Comparison of ENCODE assay signal across 8 cellular contexts in genomic region chr6:50815436-50816114, GRCh38. TPM values are rescaled to one million over a fixed set of nuclear protein-coding genes. Genes with fewer than 3 reads are reported as not detected.
DNase-seq lines count a peak whose midpoint lies in the region; ATAC-seq and TF ChIP-seq lines count a peak whose summit lies in the region.

No MANE protein-coding gene starts in this region.

- peaks cover 0 to 4% (median 2%) of the 10 kb centered on the region in 7 donors for H3K9me3 Mint-ChIP-seq in CD14-positive monocyte
- H3K9me3 Mint-ChIP-seq in T-cell = no peaks in the 10 kb centered on the region
- H3K9me3 Mint-ChIP-seq in stimulated activated effector memory CD8-positive, alpha-beta T cell treated with anti-CD3 and anti-CD28 coated beads, Interleukin-12 subunit alpha, Interleukin-12 subunit beta, amount 100 ng/mL, for 72 hours = no peaks in the 10 kb centered on the region

- no peak for TF ChIP-seq CTCF in CD14-positive monocyte (IDR thresholded peaks at IDR 0.05)
- peak in 1 of 4 experiments; percentile 13 for TF ChIP-seq CTCF in gastroesophageal sphincter (IDR thresholded peaks at IDR 0.05)

- no peak overlapping the region for H3K27ac Mint-ChIP-seq in CD14-positive monocyte
- H3K27ac Mint-ChIP-seq in T-cell = no peak overlapping the region
- no peak overlapping the region for H3K27ac Mint-ChIP-seq in stimulated activated effector memory CD8-positive, alpha-beta T cell treated with anti-CD3 and anti-CD28 coated beads, Interleukin-12 subunit alpha, Interleukin-12 subunit beta, amount 100 ng/mL, for 72 hours

- POLR2A ChIA-PET in T-cell (lab: Charles Lee) = no interaction called here

- peak overlapping the region; percentile 35 to 40 for H3K4me3 ChIP-seq in gastroesophageal sphincter

- H3K9me3 ChIP-seq in gastroesophageal sphincter = no peaks in the 10 kb centered on the region

- H3K27me3 ChIP-seq in gastroesophageal sphincter = peaks cover 91% of the 10 kb centered on the region

- 4 to 8% methylated on average over 16 of the region's 16 CpGs for WGBS in gastroesophageal sphincter (ENCODE audit: low coverage in 1 of 2), 2 donors

- H3K4me1 Mint-ChIP-seq in CD14-positive monocyte (peaks cover 19% of the 10 kb centered on the region), T-cell (peaks cover 7 to 20% (median 17%) of the 10 kb centered on the region in 3 donors)
- peaks cover 21% of the 10 kb centered on the region for H3K4me1 Mint-ChIP-seq in stimulated activated effector memory CD8-positive, alpha-beta T cell treated with anti-CD3 and anti-CD28 coated beads, Interleukin-12 subunit alpha, Interleukin-12 subunit beta, amount 100 ng/mL, for 72 hours

- no peaks in the 10 kb centered on the region for H3K36me3 ChIP-seq in gastroesophageal sphincter

- DNase-seq in CD14-positive monocyte (ENCODE audit: low spot score) (no peak), T-cell (no peak), ureter (ENCODE audit: low spot score) (no peak)
- DNase-seq in stimulated activated effector memory CD8-positive, alpha-beta T cell treated with anti-CD3 and anti-CD28 coated beads, Interleukin-12 subunit alpha, Interleukin-12 subunit beta, amount 100 ng/mL, for 72 hours (ENCODE audit: low spot score in 2 of 2) = no peak
- no peak for DNase-seq in activated CD4-positive, alpha-beta T cell treated with anti-CD3 and anti-CD28 coated beads for 1 hour

- TF ChIP-seq POLR2A in gastroesophageal sphincter (IDR thresholded peaks at IDR 0.05) = no peak

- peaks cover 0 to 15% (median 10%) of the 10 kb centered on the region in 3 donors for H3K4me1 ChIP-seq in gastroesophageal sphincter

- H3K27ac ChIP-seq in gastroesophageal sphincter = no peak overlapping the region

- peaks cover 0 to 2% of the 10 kb centered on the region in 2 donors for H3K36me3 Mint-ChIP-seq in CD14-positive monocyte
- no peaks in the 10 kb centered on the region for H3K36me3 Mint-ChIP-seq in T-cell
- H3K36me3 Mint-ChIP-seq in stimulated activated effector memory CD8-positive, alpha-beta T cell treated with anti-CD3 and anti-CD28 coated beads, Interleukin-12 subunit alpha, Interleukin-12 subunit beta, amount 100 ng/mL, for 72 hours = no peaks in the 10 kb centered on the region

- intact Hi-C loops in CD14-positive monocyte (cut with micrococcal nuclease) = loop anchor here (5.0 to 10.0 kb wide), 5 partner anchors 537 to 1449 kb away; no protein-coding TSS in a partner anchor

- ATAC-seq in GM18861 (IDR thresholded peaks at IDR 0.05; ENCODE audit: unreplicated experiment) (peak; percentile 40), HG03103 (IDR thresholded peaks at IDR 0.05; ENCODE audit: low read depth, unreplicated experiment) (peak; percentile 46), T-cell (replicated peaks in 1 of 4) (no peak), gastroesophageal sphincter (no peak)
- no peak for ATAC-seq in stimulated activated effector memory CD8-positive, alpha-beta T cell treated with anti-CD3 and anti-CD28 coated beads, Interleukin-12 subunit alpha, Interleukin-12 subunit beta, amount 100 ng/mL, for 72 hours

- H3K4me3 Mint-ChIP-seq in CD14-positive monocyte (peak overlapping the region; percentile 79 to 94), T-cell (peak overlapping the region; percentile 61 to 84 (median 82))
- peak overlapping the region; percentile 52 for H3K4me3 Mint-ChIP-seq in stimulated activated effector memory CD8-positive, alpha-beta T cell treated with anti-CD3 and anti-CD28 coated beads, Interleukin-12 subunit alpha, Interleukin-12 subunit beta, amount 100 ng/mL, for 72 hours

- peaks cover 50 to 66% (median 52%) of the 10 kb centered on the region in 3 donors for H3K27me3 Mint-ChIP-seq in CD14-positive monocyte (ENCODE audit: low read depth in 3 of 3)
- H3K27me3 Mint-ChIP-seq in T-cell = peaks cover 43 to 51% of the 10 kb centered on the region in 2 donors

- CTCF ChIA-PET in T-cell (lab: Charles Lee) = interaction anchor here in 1 of 2 donors (0.7 kb wide), 1 partner anchor 1234 kb away, joined by 3 read pairs; no protein-coding TSS in a partner anchor

- TF ChIP-seq EP300 in gastroesophageal sphincter (IDR thresholded peaks at IDR 0.05) = no peak

RNA-seq across cellular contexts. Expression of gene TFAP2B, which starts 3.1 kb away (rescaled TPM):
- not detected for polyA plus RNA-seq in CD14-positive monocyte
- total RNA-seq in T-cell = not detected
- under 1 TPM in 1 of 4 donors, not detected in 3; 0.25 TPM for total RNA-seq in gastroesophageal sphincter
- total RNA-seq in ureter = 0.26 TPM

Comparison
In these comparisons a context has a peak if more than half of its experiments do, and no peak if none do; other contexts are left out.
1. ATAC-seq: peak in GM18861 (single experiment) and HG03103 (single experiment); none in T-cell (0 of 4), gastroesophageal sphincter (single experiment) and stimulated activated effector memory CD8-positive, alpha-beta T cell treated with anti-CD3 and anti-CD28 coated beads, Interleukin-12 subunit alpha, Interleukin-12 subunit beta, amount 100 ng/mL, for 72 hours (single experiment).
2. Peak in every context shown above with its lines, with median percentiles within 50 percentile points of each other: H3K4me3 Mint-ChIP-seq.